In the genomic region with DNA sequence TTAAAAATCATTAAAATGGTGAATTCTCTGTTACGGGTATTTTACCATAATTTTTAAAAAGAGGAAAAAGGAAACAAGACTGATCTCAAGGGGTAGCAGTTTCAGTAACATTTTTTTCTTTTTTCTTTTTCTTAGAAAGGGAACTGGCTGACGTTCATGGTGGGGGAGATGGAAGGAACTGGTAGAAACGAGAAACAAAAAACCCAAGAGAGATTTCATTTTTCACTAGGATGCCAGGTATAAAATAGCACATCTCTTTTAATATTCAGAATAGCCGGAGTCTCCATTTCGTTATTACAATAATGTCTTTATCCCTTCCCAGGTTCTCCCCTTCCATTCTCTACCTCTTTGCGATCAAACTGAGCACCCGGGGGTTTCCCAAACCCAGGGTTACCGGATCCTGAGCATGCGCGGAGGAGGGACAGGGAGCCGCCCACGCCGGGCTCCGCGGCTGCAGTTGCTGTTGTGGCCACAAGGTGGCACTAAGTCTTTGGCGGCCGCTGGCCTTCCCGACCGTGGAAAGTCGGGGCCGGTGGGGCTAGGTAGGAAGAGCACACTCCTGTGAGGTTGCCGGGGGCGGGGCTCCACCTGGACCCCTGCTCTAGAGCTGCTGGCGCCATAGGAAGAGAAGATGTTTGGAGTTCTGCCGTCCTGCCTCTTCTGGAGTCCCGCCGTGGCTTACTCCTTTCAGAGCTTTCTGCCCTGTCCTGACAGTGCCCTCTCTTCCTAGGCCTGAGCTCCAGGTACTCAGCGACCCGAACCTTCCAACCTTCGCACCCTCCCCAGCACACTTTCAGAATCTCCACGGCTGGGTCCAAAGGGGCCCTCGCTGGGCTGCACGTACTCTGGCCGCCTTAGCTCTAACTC, we compare ENCODE assay signal across 8 cellular contexts.
DNase-seq lines count a peak whose midpoint lies in the region; ATAC-seq and TF ChIP-seq lines count a peak whose summit lies in the region.

No MANE protein-coding gene starts in this region.

- H3K27ac ChIP-seq in mucosa of rectum (ENCODE audit: low read depth in 2 of 2, low read length in 2 of 2) = no peak overlapping the region

- CTCF ChIA-PET in BJ (lab: Yijun Ruan, JAX) = interaction anchor here (0.6 to 2.1 kb wide), 22 partner anchors 9 to 317 kb away, joined by 3 to 15 read pairs (median 4); no protein-coding TSS in a partner anchor

- H3K27me3 ChIP-seq in BJ (ENCODE audit: control insufficient read depth, insufficient read depth, low read length) = no peaks in the 10 kb centered on the region
- peaks cover 2% of the 10 kb centered on the region for H3K27me3 ChIP-seq in NT2/D1 (ENCODE audit: insufficient read depth, insufficient read length)
- no peaks in the 10 kb centered on the region for H3K27me3 ChIP-seq in mucosa of rectum (ENCODE audit: control insufficient read depth in 2 of 2, insufficient read depth in 2 of 2, low read length in 2 of 2)

- POLR2A ChIA-PET in BJ (lab: Charles Lee) = no interaction called here

- H3K9me3 ChIP-seq in NT2/D1 (ENCODE audit: insufficient read depth, low read length) = no peaks in the 10 kb centered on the region
- H3K9me3 ChIP-seq in mucosa of rectum (ENCODE audit: control insufficient read depth in 2 of 2, low read length in 2 of 2) = no peaks in the 10 kb centered on the region

- H3K9ac ChIP-seq in NT2/D1 (ENCODE audit: insufficient read length, low read depth) = peak overlapping the region; percentile 50
- peak overlapping the region; percentile 38 to 41 for H3K9ac ChIP-seq in mucosa of rectum (ENCODE audit: low read depth in 1 of 2, low read length in 2 of 2)

- H3K4me1 ChIP-seq in NT2/D1 (ENCODE audit: insufficient read depth, insufficient read length) (no peaks in the 10 kb centered on the region), mucosa of rectum (ENCODE audit: control insufficient read depth in 2 of 2, insufficient read depth in 2 of 2, low read length in 2 of 2) (peaks cover 2 to 3% of the 10 kb centered on the region in 2 donors)

- DNase-seq in BJ (ENCODE audit: low read depth) (no peak), GM19238 (ENCODE audit: insufficient read length, low spot score) (peak; percentile 80), NT2/D1 (ENCODE audit: low read depth, low spot score) (peak; percentile 42), activated T-cell treated with anti-CD3 and anti-CD28 coated beads for 1 hour (ENCODE audit: low read depth) (peak; percentile 80), epithelial cell of proximal tubule (ENCODE audit: low read depth) (no peak)
- peak; percentile 67 to 74 for DNase-seq in stimulated activated CD8-positive, alpha-beta memory T cell treated with anti-CD3 and anti-CD28 coated beads, Interleukin-4, amount 100 ng/mL, for 1 hour (ENCODE audit: low read depth in 2 of 2, low spot score in 1 of 2)

- peak; percentile 93 for ATAC-seq in HG03354 (IDR thresholded peaks at IDR 0.05; ENCODE audit: poor library complexity, severe bottlenecking, unreplicated experiment)

- H3K4me3 ChIP-seq in BJ (ENCODE audit: low read depth, low read length) (peak overlapping the region; percentile 17), NT2/D1 (ENCODE audit: insufficient read length, low read depth) (peak overlapping the region; percentile 24), epithelial cell of proximal tubule (ENCODE audit: low read depth, low read length) (peak overlapping the region; percentile 53), mucosa of rectum (ENCODE audit: low read length in 2 of 2) (peak overlapping the region; percentile 50 to 51)

- no peaks in the 10 kb centered on the region for H3K36me3 ChIP-seq in BJ (ENCODE audit: control insufficient read depth, insufficient read depth, low read length)
- no peaks in the 10 kb centered on the region for H3K36me3 ChIP-seq in NT2/D1 (ENCODE audit: insufficient read depth, insufficient read length, low read length)
- no peaks in the 10 kb centered on the region for H3K36me3 ChIP-seq in mucosa of rectum (ENCODE audit: control insufficient read depth in 2 of 2, insufficient read depth in 2 of 2, low read length in 2 of 2)

- peak; percentile 98 for TF ChIP-seq CTCF in BJ (IDR thresholded peaks at IDR 0.05; ENCODE audit: insufficient read depth, low read depth, low read length)
- peak; percentile 97 for TF ChIP-seq CTCF in epithelial cell of proximal tubule (conservative IDR thresholded peaks at IDR 0.05; ENCODE audit: low read depth, low read length)

Comparison
In these comparisons a context has a peak if more than half of its experiments do, and no peak if none do; other contexts are left out.
1. DNase-seq: peak in GM19238 (single experiment), NT2/D1 (single experiment), activated T-cell treated with anti-CD3 and anti-CD28 coated beads for 1 hour (single experiment) and stimulated activated CD8-positive, alpha-beta memory T cell treated with anti-CD3 and anti-CD28 coated beads, Interleukin-4, amount 100 ng/mL, for 1 hour (2 of 2); none in BJ (single experiment) and epithelial cell of proximal tubule (single experiment).
2. Peak in every context shown above with its lines, with median percentiles within 50 percentile points of each other: H3K4me3 ChIP-seq.